28 cellular contexts compared by ENCODE assay signal in genomic region chr13:38542601-38543000, GRCh38.
A peak's percentile ranks its signal among the peaks of the same experiment; 100 is the strongest.
DNase-seq lines count a peak whose midpoint lies in the region; ATAC-seq and TF ChIP-seq lines count a peak whose summit lies in the region.
"Had no signal": no experiment of that assay in that cellular context is flagged by ENCODE, and none has a peak within 500 bp of the region (broad histone marks: within the 10 kb centered on the region; RNA-seq: fewer than 3 reads in every experiment).

No MANE protein-coding gene starts in this region.

- no peak overlapping the region for H3K27ac ChIP-seq in RWPE2 (ENCODE audit: poor library complexity, severe bottlenecking)
- no peak overlapping the region for H3K27ac ChIP-seq in foreskin keratinocyte
- H3K27ac ChIP-seq in upper lobe of left lung = no peak overlapping the region
- H3K27ac ChIP-seq: A549, right atrium auricular region, transverse colon had no signal

- ATAC-seq in RWPE2 (ENCODE audit: low read depth) = peak; percentile 74; the same call in 2 of the 3 replicates
- peak; percentile 90 for ATAC-seq in foreskin keratinocyte
- no peak for ATAC-seq in upper lobe of left lung (ENCODE audit: low FRiP score in 2 of 2)
- ATAC-seq in HG03139 (IDR thresholded peaks at IDR 0.05; ENCODE audit: unreplicated experiment) = no peak
- no peak for ATAC-seq in HG03159 (IDR thresholded peaks at IDR 0.05; ENCODE audit: unreplicated experiment)
- ATAC-seq: A549; activated T-helper 17 cell treated with anti-CD3 and anti-CD28 coated beads, Interleukin-2, amount 50 U/mL, for 72 hours; left colon; naive thymus-derived CD4-positive, alpha-beta T cell; WTC11 had no signal

- no peaks in the 10 kb centered on the region for H3K9me3 ChIP-seq in RWPE2 (ENCODE audit: severe bottlenecking)
- H3K9me3 ChIP-seq in upper lobe of left lung = no peaks in the 10 kb centered on the region
- H3K9me3 ChIP-seq: A549, BE2C, HAP-1, right atrium auricular region, SK-N-SH, transverse colon had no signal

- TF ChIP-seq CTCF in RWPE2 (IDR thresholded peaks at IDR 0.05; ENCODE audit: poor library complexity, severe bottlenecking) (no peak), foreskin keratinocyte (conservative IDR thresholded peaks at IDR 0.05) (no peak), upper lobe of left lung (IDR thresholded peaks at IDR 0.05) (no peak)

- H3K4me3 ChIP-seq in RWPE2 (ENCODE audit: severe bottlenecking) = no peak overlapping the region
- H3K4me3 ChIP-seq in upper lobe of left lung = no peak overlapping the region
- H3K4me3 ChIP-seq: A549, HAP-1, right atrium auricular region, transverse colon had no signal

- no peaks in the 10 kb centered on the region for H3K4me1 ChIP-seq in RWPE2 (ENCODE audit: insufficient read depth, poor library complexity, severe bottlenecking)
- H3K4me1 ChIP-seq in foreskin keratinocyte = no peaks in the 10 kb centered on the region
- H3K4me1 ChIP-seq in upper lobe of left lung = no peaks in the 10 kb centered on the region
- H3K4me1 ChIP-seq: A549, BE2C, right atrium auricular region, transverse colon had no signal

- H3K27me3 ChIP-seq in RWPE2 (ENCODE audit: insufficient read depth, poor library complexity, severe bottlenecking) (no peaks in the 10 kb centered on the region), foreskin keratinocyte (no peaks in the 10 kb centered on the region), upper lobe of left lung (no peaks in the 10 kb centered on the region)
- H3K27me3 ChIP-seq: right atrium auricular region, transverse colon had no signal

- no peak for TF ChIP-seq POLR2A in upper lobe of left lung (IDR thresholded peaks at IDR 0.05)

- TF ChIP-seq EP300 in upper lobe of left lung (IDR thresholded peaks at IDR 0.05) = no peak

- no peaks in the 10 kb centered on the region for H3K36me3 ChIP-seq in RWPE2 (ENCODE audit: low read depth)
- H3K36me3 ChIP-seq in upper lobe of left lung = no peaks in the 10 kb centered on the region
- H3K36me3 ChIP-seq: BE2C, HAP-1, right atrium auricular region, transverse colon had no signal

- DNase-seq in A172 (ENCODE audit: low spot score) (peak; percentile 46), HPDE6-E6E7 (ENCODE audit: extremely low spot score) (peak; percentile 6), RWPE2 (ENCODE audit: low spot score) (no peak), foreskin keratinocyte (peak; percentile 26 to 72), NCI-H345 treated with DMSO at 0.1 percent for 48 hours (lab: John Stamatoyannopoulos, UW; ENCODE audit: unreplicated experiment) (no peak), upper lobe of left lung (no peak)
- DNase-seq: activated CD4-positive, alpha-beta T cell treated with anti-CD3 and anti-CD28 coated beads, Interleukin-2, amount 50 U/mL, for 4 hours; activated CD8-positive, alpha-beta memory T cell treated with anti-CD3 and anti-CD28 coated beads, Interleukin-2, amount 50 U/mL, for 4 hours; activated naive CD8-positive, alpha-beta T cell treated with anti-CD3 and anti-CD28 coated beads for 36 hours; BE2C; COR-L47; effector memory CD4-positive, alpha-beta T cell; left colon; naive thymus-derived CD4-positive, alpha-beta T cell; NCI-H1417 treated with DMSO at 0.1 percent for 48 hours; NCI-H524; occipital lobe; RPMI8226; SK-N-SH; stimulated activated CD4-positive, alpha-beta T cell treated with anti-CD3 and anti-CD28 coated beads, Interleukin-12 subunit alpha, Interleukin-12 subunit beta, amount 100 ng/mL, for 4 hours; transverse colon had no signal

- 52 to 64% methylated on average over 3 of the region's 3 CpGs for WGBS in upper lobe of left lung, 2 donors

Comparison
In these comparisons a context has a peak if more than half of its experiments do, and no peak if none do; other contexts are left out.
1. DNase-seq: peak in A172 (single experiment), HPDE6-E6E7 (single experiment) and foreskin keratinocyte (2 of 2); none in RWPE2 (single experiment), NCI-H345 treated with DMSO at 0.1 percent for 48 hours (single experiment) and upper lobe of left lung (0 of 2).
2. ATAC-seq: peak in RWPE2 (single experiment) and foreskin keratinocyte (single experiment); none in upper lobe of left lung (0 of 2), HG03139 (single experiment) and HG03159 (single experiment).